In genomic region chr5:158546748-158547147, GRCh38 we compare ENCODE assay signal across 29 cellular contexts.
"Had no signal": no experiment of that assay in that cellular context is flagged by ENCODE, and none has a peak within 500 bp of the region (broad histone marks: within the 10 kb centered on the region; RNA-seq: fewer than 3 reads in every experiment).

No MANE protein-coding gene starts in this region.

- H3K4me1 ChIP-seq: colonic mucosa, left lung, sigmoid colon, suprapubic skin had no signal

- ATAC-seq: activated naive CD4-positive, alpha-beta T cell treated with anti-CD3 and anti-CD28 coated beads, Interleukin-2, amount 50 U/mL, for 72 hours; activated T-cell treated with anti-CD3 and anti-CD28 coated beads, Interleukin-2, amount 50 U/mL, for 72 hours; left lung; mucosa of descending colon; stimulated activated effector memory CD8-positive, alpha-beta T cell treated with anti-CD3 and anti-CD28 coated beads, Interleukin-12 subunit alpha, Interleukin-12 subunit beta, amount 100 ng/mL, for 72 hours had no signal

- H3K36me3 Mint-ChIP-seq: stimulated activated effector memory CD8-positive, alpha-beta T cell treated with anti-CD3 and anti-CD28 coated beads, Interleukin-12 subunit alpha, Interleukin-12 subunit beta, amount 100 ng/mL, for 72 hours had no signal

- H3K4me3 ChIP-seq: colonic mucosa, heart right ventricle, left lung, mucosa of descending colon, ovary, sigmoid colon, suprapubic skin, tibial nerve had no signal

- H3K27me3 Mint-ChIP-seq: stimulated activated naive CD8-positive, alpha-beta T cell treated with anti-CD3 and anti-CD28 coated beads, Interleukin-15, Interleukin-2, amounts not matched to agents 100 ng/mL and 50 ng/mL, for 24 hours had no signal

- H3K9me3 ChIP-seq: colonic mucosa, mucosa of descending colon, neutrophil, ovary, suprapubic skin had no signal

- DNase-seq: activated CD4-positive, alpha-beta T cell treated with anti-CD3 and anti-CD28 coated beads for 4 hours; activated CD4-positive, alpha-beta T cell treated with anti-CD3 and anti-CD28 coated beads, Interleukin-2, amount 50 U/mL, for 4 hours; activated naive CD4-positive, alpha-beta T cell; activated T-cell treated with anti-CD3 and anti-CD28 coated beads for 4 hours; activated T-cell treated with anti-CD3 and anti-CD28 coated beads, Interleukin-2, amount 50 U/mL, for 72 hours; anterior cingulate cortex; cerebellar nuclear complex; colonic mucosa; effector CD8-positive, alpha-beta T cell; heart right ventricle; kidney glomerular epithelial cell; left lung; mucosa of descending colon; ovary; retina; sigmoid colon; small intestine; stimulated activated CD4-positive, alpha-beta T cell treated with anti-CD3 and anti-CD28 coated beads, Interleukin-4, amount 100 ng/mL, for 24 hours; T-helper 9 cell had no signal

- H3K4me3 Mint-ChIP-seq: activated T-cell treated with anti-CD3 and anti-CD28 coated beads, Interleukin-2, amount 50 U/mL, for 72 hours; nephron; stimulated activated effector memory CD8-positive, alpha-beta T cell treated with anti-CD3 and anti-CD28 coated beads, Interleukin-12 subunit alpha, Interleukin-12 subunit beta, amount 100 ng/mL, for 72 hours; stimulated activated naive CD8-positive, alpha-beta T cell treated with anti-CD3 and anti-CD28 coated beads, Interleukin-15, Interleukin-2, amounts not matched to agents 100 ng/mL and 50 ng/mL, for 24 hours; T-helper 1 cell treated with Interleukin-12 subunit alpha and Interleukin-12 subunit beta and Interleukin-4 antibody, amounts not matched to agents 30 μg/mL and 1 μg/mL, for 36 hours had no signal

- H3K36me3 ChIP-seq: colonic mucosa, heart right ventricle, left lung, neutrophil, ovary, sigmoid colon, suprapubic skin, tibial nerve had no signal

- H3K4me1 Mint-ChIP-seq: stimulated activated effector memory CD8-positive, alpha-beta T cell treated with anti-CD3 and anti-CD28 coated beads, Interleukin-12 subunit alpha, Interleukin-12 subunit beta, amount 100 ng/mL, for 72 hours had no signal

- H3K27ac Mint-ChIP-seq: activated naive CD4-positive, alpha-beta T cell treated with anti-CD3 and anti-CD28 coated beads, Interleukin-2, amount 50 U/mL, for 72 hours; activated T-cell treated with anti-CD3 and anti-CD28 coated beads, Interleukin-2, amount 50 U/mL, for 72 hours; nephron; progenitor cell of endocrine pancreas; stimulated activated effector memory CD8-positive, alpha-beta T cell treated with anti-CD3 and anti-CD28 coated beads, Interleukin-12 subunit alpha, Interleukin-12 subunit beta, amount 100 ng/mL, for 72 hours; stimulated activated naive CD8-positive, alpha-beta T cell treated with anti-CD3 and anti-CD28 coated beads, Interleukin-15, Interleukin-2, amounts not matched to agents 100 ng/mL and 50 ng/mL, for 24 hours; T-helper 1 cell treated with Interleukin-12 subunit alpha and Interleukin-12 subunit beta and Interleukin-4 antibody, amounts not matched to agents 30 μg/mL and 1 μg/mL, for 36 hours had no signal

- H3K27me3 ChIP-seq: colonic mucosa, heart right ventricle, left lung, neutrophil, ovary, sigmoid colon, suprapubic skin, tibial nerve had no signal

- H3K27ac ChIP-seq: colonic mucosa, left lung, neutrophil, ovary, sigmoid colon, suprapubic skin, VCaP had no signal
